10 cellular contexts compared by ENCODE assay signal in genomic region chr15:89362203-89363101, GRCh38. TPM values are rescaled to one million over a fixed set of nuclear protein-coding genes. Genes with fewer than 3 reads are reported as not detected.
DNase-seq lines count a peak whose midpoint lies in the region; ATAC-seq, FAIRE-seq and TF ChIP-seq lines count a peak whose summit lies in the region.
"Had no signal": no experiment of that assay in that cellular context is flagged by ENCODE, and none has a peak within 500 bp of the region (broad histone marks: within the 10 kb centered on the region; RNA-seq: fewer than 3 reads in every experiment).

No MANE protein-coding gene starts in this region.

- peaks cover 96% of the 10 kb centered on the region for H3K27me3 ChIP-seq in RWPE2 (ENCODE audit: insufficient read depth, poor library complexity, severe bottlenecking)

- intact Hi-C loops in kidney (cut with DNase I): loop anchor here (10.0 kb wide), 1 partner anchor 62 kb away; no protein-coding TSS in a partner anchor
- intact Hi-C loops in posterior vena cava (cut with DNase I): no loop called here

- ATAC-seq in RWPE2 (ENCODE audit: low read depth): no peak
- ATAC-seq in GM21528 (IDR thresholded peaks at IDR 0.05; ENCODE audit: low FRiP score, unreplicated experiment): no peak

- DNase-seq in D341Med (ENCODE audit: low spot score): peak; percentile 90
- DNase-seq in NCI-H1092 (lab: John Stamatoyannopoulos, UW): peak; percentile 55
- DNase-seq in RWPE2 (ENCODE audit: low spot score): peak; percentile 61
- peak; percentile 66 for DNase-seq in kidney
- no peak for DNase-seq in posterior vena cava (ENCODE audit: low spot score)
- no peak for DNase-seq in activated effector memory CD4-positive, alpha-beta T cell treated with anti-CD3 and anti-CD28 coated beads, Interleukin-2, amount 50 U/mL, for 16 hours
- DNase-seq in activated CD4-positive, CD25-positive, alpha-beta regulatory T cell (lab: John Stamatoyannopoulos, UW): no peak
- DNase-seq: esophagus squamous epithelium had no signal

- H3K9ac ChIP-seq in kidney (ENCODE audit: low read length in 2 of 2): no peak overlapping the region

- no peaks in the 10 kb centered on the region for H3K9me3 ChIP-seq in RWPE2 (ENCODE audit: severe bottlenecking)
- H3K9me3 ChIP-seq in kidney (ENCODE audit: control insufficient read depth in 1 of 2, low read length in 2 of 2): no peaks in the 10 kb centered on the region
- H3K9me3 ChIP-seq: esophagus squamous epithelium, left ventricle myocardium inferior had no signal

- H3K4me3 ChIP-seq in RWPE2 (ENCODE audit: severe bottlenecking) (peak overlapping the region; percentile 9), kidney (ENCODE audit: low read length in 2 of 2) (no peak overlapping the region)
- H3K4me3 ChIP-seq: left ventricle myocardium inferior had no signal

- H3K4me1 ChIP-seq in RWPE2 (ENCODE audit: insufficient read depth, poor library complexity, severe bottlenecking) (no peaks in the 10 kb centered on the region), kidney (ENCODE audit: control insufficient read depth in 1 of 2, insufficient read depth in 1 of 2, low read depth in 1 of 2, low read length in 2 of 2) (peaks cover 0 to 5% of the 10 kb centered on the region in 2 donors)

- TF ChIP-seq CTCF in RWPE2 (IDR thresholded peaks at IDR 0.05; ENCODE audit: poor library complexity, severe bottlenecking) (no peak), kidney (IDR thresholded peaks at IDR 0.05; ENCODE audit: borderline replicate concordance, extremely low read depth, insufficient read depth) (no peak)

- H3K27ac ChIP-seq in RWPE2 (ENCODE audit: poor library complexity, severe bottlenecking): no peak overlapping the region
- H3K27ac ChIP-seq in kidney (ENCODE audit: low read depth in 2 of 2, low read length in 2 of 2): no peak overlapping the region
- H3K27ac ChIP-seq: esophagus squamous epithelium, left ventricle myocardium inferior had no signal

- H3K36me3 ChIP-seq in RWPE2 (ENCODE audit: low read depth): no peaks in the 10 kb centered on the region
- H3K36me3 ChIP-seq in kidney (ENCODE audit: control insufficient read depth in 1 of 2, insufficient read depth in 2 of 2, low read length in 2 of 2): no peaks in the 10 kb centered on the region
- H3K36me3 ChIP-seq: esophagus squamous epithelium, left ventricle myocardium inferior had no signal

- no peak for FAIRE-seq in kidney (lab: Jason Lieb, UNC)

RNA-seq across cellular contexts. Expression of gene POLG, which starts 27.8 kb away (rescaled TPM):
- 72.4 TPM for total RNA-seq in kidney
- polyA plus RNA-seq in kidney (ENCODE audit: insufficient read depth, low read depth, low replicate concordance): 28.6 TPM
- total RNA-seq in posterior vena cava: 10 to 100 TPM; 45.6 to 47.9 TPM

Comparison
In these comparisons a context has a peak if more than half of its experiments do, and no peak if none do; other contexts are left out.
1. DNase-seq: peak in D341Med (single experiment), NCI-H1092 (single experiment), RWPE2 (single experiment) and kidney (single experiment); none in posterior vena cava (single experiment), activated effector memory CD4-positive, alpha-beta T cell treated with anti-CD3 and anti-CD28 coated beads, Interleukin-2, amount 50 U/mL, for 16 hours (single experiment) and activated CD4-positive, CD25-positive, alpha-beta regulatory T cell (0 of 4).